Comparison of ENCODE assay signal across 21 cellular contexts in the genomic region with DNA sequence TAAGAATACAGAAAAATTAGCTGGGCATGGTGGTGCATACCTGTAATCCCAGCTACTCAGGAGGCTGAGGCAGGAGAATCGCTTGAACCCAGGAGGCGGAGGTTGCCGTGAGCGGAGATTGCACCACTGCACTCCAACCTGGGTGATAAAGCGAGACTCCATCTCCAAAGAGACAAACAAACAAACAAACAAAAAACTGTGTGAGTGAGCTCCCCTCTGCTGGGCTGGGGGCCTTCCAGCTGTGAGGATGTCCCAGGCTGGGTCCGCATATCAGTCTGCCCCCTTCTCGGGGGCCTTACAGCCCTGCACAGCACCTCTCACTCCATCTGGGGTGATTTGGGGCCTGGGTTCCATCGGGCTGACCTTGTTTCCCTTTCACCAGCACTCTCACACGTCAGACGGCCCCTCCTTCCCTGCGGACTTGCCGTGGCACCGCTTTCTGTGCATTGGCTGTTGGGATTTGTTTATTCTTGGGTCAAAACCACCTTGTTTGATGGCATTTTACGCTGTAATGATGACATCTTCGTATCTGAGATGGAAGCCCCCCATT. TPM values are rescaled to one million over a fixed set of nuclear protein-coding genes. Genes with fewer than 3 reads are reported as not detected.
DNase-seq lines count a peak whose midpoint lies in the region; ATAC-seq, FAIRE-seq and TF ChIP-seq lines count a peak whose summit lies in the region.
"Had no signal": no experiment of that assay in that cellular context is flagged by ENCODE, and none has a peak within 500 bp of the region (broad histone marks: within the 10 kb centered on the region; RNA-seq: fewer than 3 reads in every experiment).

No MANE protein-coding gene starts in this region.

- H3K27me3 Mint-ChIP-seq in endothelial cell (ENCODE audit: unreplicated experiment), result peaks cover 12% of the 10 kb centered on the region
- H3K27me3 Mint-ChIP-seq: CD4-positive, alpha-beta memory T cell had no signal

- no peak overlapping the region for H3K27ac Mint-ChIP-seq in endothelial cell (ENCODE audit: unreplicated experiment)
- H3K27ac Mint-ChIP-seq: CD4-positive, alpha-beta memory T cell; IgD-negative memory B cell had no signal

- intact Hi-C loops in left ventricle myocardium superior (cut with micrococcal nuclease) (no loop called here), Right ventricle myocardium inferior (cut with DNase I) (loop anchor here (10.0 kb wide), 1 partner anchor 171 kb away; a partner anchor contains a TSS), kidney (cut with DNase I) (no loop called here), posterior vena cava (cut with DNase I) (no loop called here)

- no peaks in the 10 kb centered on the region for H3K36me3 ChIP-seq in kidney (ENCODE audit: control insufficient read depth in 1 of 2, insufficient read depth in 2 of 2, low read length in 2 of 2)
- H3K36me3 ChIP-seq: BE2C had no signal

- DNase-seq in left ventricle myocardium superior (peak; percentile 15), Right ventricle myocardium inferior (ENCODE audit: missing footprints) (no peak), kidney (peak; percentile 42), posterior vena cava (ENCODE audit: low spot score) (peak; percentile 64), GM20000 (ENCODE audit: low spot score) (no peak), NCI-H2196 treated with DMSO at 0.1 percent for 48 hours (lab: John Stamatoyannopoulos, UW; ENCODE audit: unreplicated experiment) (no peak), endothelial cell (ENCODE audit: low spot score) (no peak)
- DNase-seq: BE2C; CD4-positive, alpha-beta memory T cell; DMS153; DMS79 treated with DMSO at 0.1 percent for 48 hours; EL; GOT3; H9 had no signal

- H3K4me1 Mint-ChIP-seq in endothelial cell (ENCODE audit: unreplicated experiment), result no peaks in the 10 kb centered on the region
- H3K4me1 Mint-ChIP-seq: CD4-positive, alpha-beta memory T cell; H9 had no signal

- H3K27ac ChIP-seq in kidney (ENCODE audit: low read depth in 2 of 2, low read length in 2 of 2), result no peak overlapping the region
- H3K27ac ChIP-seq: C4-2B had no signal

- no peak for TF ChIP-seq CTCF in kidney (IDR thresholded peaks at IDR 0.05; ENCODE audit: borderline replicate concordance, extremely low read depth, insufficient read depth)
- TF ChIP-seq CTCF in GM20000 (IDR thresholded peaks at IDR 0.05; ENCODE audit: extremely low read depth, missing control alignments), result no peak
- TF ChIP-seq CTCF in endothelial cell (IDR thresholded peaks at IDR 0.05; ENCODE audit: unreplicated experiment), result no peak

- no peaks in the 10 kb centered on the region for H3K9me3 Mint-ChIP-seq in endothelial cell (ENCODE audit: unreplicated experiment)
- H3K9me3 Mint-ChIP-seq: CD4-positive, alpha-beta memory T cell; H9; IgD-negative memory B cell had no signal

- no peaks in the 10 kb centered on the region for H3K36me3 Mint-ChIP-seq in endothelial cell (ENCODE audit: low read depth, unreplicated experiment)
- H3K36me3 Mint-ChIP-seq: CD4-positive, alpha-beta memory T cell; IgD-negative memory B cell had no signal

- H3K9ac ChIP-seq in kidney (ENCODE audit: low read length in 2 of 2), result no peak overlapping the region

- peaks cover 0 to 2% of the 10 kb centered on the region in 2 donors for H3K4me1 ChIP-seq in kidney (ENCODE audit: control insufficient read depth in 1 of 2, insufficient read depth in 1 of 2, low read depth in 1 of 2, low read length in 2 of 2)

- H3K4me3 ChIP-seq in kidney (ENCODE audit: low read length in 2 of 2), result no peak overlapping the region

- H3K9me3 ChIP-seq in kidney (ENCODE audit: control insufficient read depth in 1 of 2, low read length in 2 of 2), result no peaks in the 10 kb centered on the region
- H3K9me3 ChIP-seq: BE2C had no signal

- H3K4me3 Mint-ChIP-seq in endothelial cell (ENCODE audit: unreplicated experiment), result no peak overlapping the region
- H3K4me3 Mint-ChIP-seq: CD4-positive, alpha-beta memory T cell had no signal

- no peak for FAIRE-seq in kidney (lab: Jason Lieb, UNC)
- FAIRE-seq: A204.1, D721Med, G401.6, GM12891 had no signal

- no peak for ATAC-seq in left ventricle myocardium superior
- ATAC-seq in Right ventricle myocardium inferior, result no peak

RNA-seq across cellular contexts. Expression of a gene that starts 2.8 kb away (rescaled TPM):
- total RNA-seq in left ventricle myocardium superior (22.0 TPM), Right ventricle myocardium inferior (20.6 TPM), kidney (5.7 TPM), posterior vena cava (10 to 100 TPM in 1 of 2 donors, 1 to 10 TPM in 1; 9.6 to 10.7 TPM), endothelial cell (ENCODE audit: unreplicated experiment) (not detected)
- 0.24 TPM for polyA plus RNA-seq in kidney (ENCODE audit: insufficient read depth, low read depth, low replicate concordance)
- total RNA-seq: CD4-positive, alpha-beta memory T cell; H9; HT1080 had no signal
- polyA plus RNA-seq: CD4-positive, alpha-beta memory T cell; IgD-negative memory B cell had no signal

RNA-seq across cellular contexts. Expression of a gene that starts 23.1 kb away (rescaled TPM):
- total RNA-seq in left ventricle myocardium superior, result not detected
- 0.51 TPM for total RNA-seq in Right ventricle myocardium inferior
- 61.4 TPM for total RNA-seq in kidney
- 1.6 TPM for polyA plus RNA-seq in kidney (ENCODE audit: insufficient read depth, low read depth, low replicate concordance)
- total RNA-seq in posterior vena cava, result 1 to 10 TPM in 1 of 2 donors, under 1 TPM in 1; 0.79 to 2.3 TPM
- 0.41 TPM for total RNA-seq in endothelial cell (ENCODE audit: unreplicated experiment)
- total RNA-seq: CD4-positive, alpha-beta memory T cell had no signal
- polyA plus RNA-seq: CD4-positive, alpha-beta memory T cell; IgD-negative memory B cell had no signal

RNA-seq across cellular contexts. Expression of a gene that starts 35.5 kb away (rescaled TPM):
- total RNA-seq in left ventricle myocardium superior, result not detected
- not detected for total RNA-seq in Right ventricle myocardium inferior
- 2.7 TPM for total RNA-seq in kidney
- polyA plus RNA-seq in kidney (ENCODE audit: insufficient read depth, low read depth, low replicate concordance), result 0.28 TPM
- 1 to 10 TPM in 1 of 2 donors, under 1 TPM in 1; 0.24 to 3.0 TPM for total RNA-seq in posterior vena cava
- 0.82 TPM for total RNA-seq in endothelial cell (ENCODE audit: unreplicated experiment)
- polyA plus RNA-seq: CD4-positive, alpha-beta memory T cell had no signal

Comparison
In these comparisons a context has a peak if more than half of its experiments do, and no peak if none do; other contexts are left out.
1. DNase-seq: peak in left ventricle myocardium superior (single experiment), kidney (single experiment) and posterior vena cava (single experiment); none in Right ventricle myocardium inferior (single experiment), GM20000 (single experiment), NCI-H2196 treated with DMSO at 0.1 percent for 48 hours (single experiment) and endothelial cell (single experiment).
2. RNA of a gene that starts 23.1 kb away (total RNA-seq): 61.4 TPM in kidney (single experiment); 0.79 to 2.3 TPM in posterior vena cava, 0.51 TPM in Right ventricle myocardium inferior (single experiment), 0.41 TPM in endothelial cell (single experiment) and not detected in left ventricle myocardium superior (single experiment); every median in the first group is over 10 times any median in the second.